In genomic region chr7:112422842-112423496, GRCh38 we compare ENCODE assay signal across 8 cellular contexts. TPM values are rescaled to one million over a fixed set of nuclear protein-coding genes. Genes with fewer than 3 reads are reported as not detected.
DNase-seq lines count a peak whose midpoint lies in the region; ATAC-seq and TF ChIP-seq lines count a peak whose summit lies in the region.

No MANE protein-coding gene starts in this region.

- peak overlapping the region; percentile 49 for H3K27ac Mint-ChIP-seq in T-helper 1 cell treated with Interleukin-12 subunit alpha and Interleukin-12 subunit beta and Interleukin-4 antibody, amounts not matched to agents 30 μg/mL and 1 μg/mL, for 36 hours
- H3K27ac Mint-ChIP-seq in nephron, result peak overlapping the region in 2 of 3 experiments; percentile 11 to 46

- H3K4me1 Mint-ChIP-seq in T-helper 1 cell treated with Interleukin-12 subunit alpha and Interleukin-12 subunit beta and Interleukin-4 antibody, amounts not matched to agents 30 μg/mL and 1 μg/mL, for 36 hours (ENCODE audit: low read depth), result peaks cover 20% of the 10 kb centered on the region
- H3K4me1 Mint-ChIP-seq in nephron, result peaks cover 16% of the 10 kb centered on the region

- no peaks in the 10 kb centered on the region for H3K9me3 Mint-ChIP-seq in T-helper 1 cell treated with Interleukin-12 subunit alpha and Interleukin-12 subunit beta and Interleukin-4 antibody, amounts not matched to agents 30 μg/mL and 1 μg/mL, for 36 hours
- H3K9me3 Mint-ChIP-seq in nephron, result peaks cover 3% of the 10 kb centered on the region

- POLR2A ChIA-PET in AG04449 (lab: Yijun Ruan, JAX), result interaction anchor here (1.1 kb wide), 1 partner anchor 28 kb away, joined by 4 read pairs; no protein-coding TSS in a partner anchor

- no peak for ATAC-seq in HG02763 (IDR thresholded peaks at IDR 0.05; ENCODE audit: unreplicated experiment)

- DNase-seq in AG04449 (ENCODE audit: low read depth, low spot score) (peak; percentile 58), GM04503 (ENCODE audit: low read depth) (peak; percentile 85), esophagus squamous epithelium (lab: John Stamatoyannopoulos, UW) (no peak), RKO (ENCODE audit: low spot score) (no peak)

- CTCF ChIA-PET in AG04449 (lab: Yijun Ruan, JAX), result interaction anchor here (1.5 to 1.6 kb wide), 2 partner anchors 10 to 671 kb away, joined by 4 to 5 read pairs; no protein-coding TSS in a partner anchor

- H3K36me3 ChIP-seq in esophagus squamous epithelium, result no peaks in the 10 kb centered on the region

- intact Hi-C loops in esophagus squamous epithelium (cut with DNase I), result no loop called here

- peaks cover 3% of the 10 kb centered on the region for H3K27me3 Mint-ChIP-seq in T-helper 1 cell treated with Interleukin-12 subunit alpha and Interleukin-12 subunit beta and Interleukin-4 antibody, amounts not matched to agents 30 μg/mL and 1 μg/mL, for 36 hours (ENCODE audit: low read depth)
- no peaks in the 10 kb centered on the region for H3K27me3 Mint-ChIP-seq in nephron (ENCODE audit: low read depth)

- TF ChIP-seq EP300 in Ishikawa (IDR thresholded peaks at IDR 0.05; ENCODE audit: borderline replicate concordance), result peak; percentile 86

- 36 to 55% methylated on average over 6 of the region's 6 CpGs for WGBS in esophagus squamous epithelium, 2 donors

- H3K4me1 ChIP-seq in esophagus squamous epithelium, result peaks cover 0 to 39% (median 12%) of the 10 kb centered on the region in 3 donors

- TF ChIP-seq CTCF in AG04449 (IDR thresholded peaks at IDR 0.05; ENCODE audit: insufficient read depth, low read length, missing control alignments), result no peak
- TF ChIP-seq CTCF in esophagus squamous epithelium (IDR thresholded peaks at IDR 0.05), result no peak
- no peak for TF ChIP-seq CTCF in nephron (IDR thresholded peaks at IDR 0.05; ENCODE audit: unreplicated experiment in 3 of 3)

- no peaks in the 10 kb centered on the region for H3K27me3 ChIP-seq in esophagus squamous epithelium

- no peaks in the 10 kb centered on the region for H3K9me3 ChIP-seq in esophagus squamous epithelium

- H3K4me3 ChIP-seq in AG04449 (ENCODE audit: low read depth, low read length) (no peak overlapping the region), esophagus squamous epithelium (no peak overlapping the region)

- peak; percentile 22; the same call in 1 of the 2 replicates for TF ChIP-seq RAD21 in Ishikawa (IDR thresholded peaks at IDR 0.05; ENCODE audit: low read depth)

- no peak for TF ChIP-seq POLR2A in esophagus squamous epithelium (IDR thresholded peaks at IDR 0.05)

- no peak overlapping the region for H3K4me3 Mint-ChIP-seq in T-helper 1 cell treated with Interleukin-12 subunit alpha and Interleukin-12 subunit beta and Interleukin-4 antibody, amounts not matched to agents 30 μg/mL and 1 μg/mL, for 36 hours
- H3K4me3 Mint-ChIP-seq in nephron, result no peak overlapping the region

- H3K36me3 Mint-ChIP-seq in T-helper 1 cell treated with Interleukin-12 subunit alpha and Interleukin-12 subunit beta and Interleukin-4 antibody, amounts not matched to agents 30 μg/mL and 1 μg/mL, for 36 hours (ENCODE audit: low read depth), result no peaks in the 10 kb centered on the region
- no peaks in the 10 kb centered on the region for H3K36me3 Mint-ChIP-seq in nephron (ENCODE audit: low read depth)

- peak overlapping the region in 3 of 4 donors; percentile 38 to 60 (median 43) for H3K27ac ChIP-seq in esophagus squamous epithelium

TF ChIP-seq in Ishikawa, 13 proteins besides CTCF, POLR2A, EP300 and RAD21:
- TF ChIP-seq, protein P1, sequence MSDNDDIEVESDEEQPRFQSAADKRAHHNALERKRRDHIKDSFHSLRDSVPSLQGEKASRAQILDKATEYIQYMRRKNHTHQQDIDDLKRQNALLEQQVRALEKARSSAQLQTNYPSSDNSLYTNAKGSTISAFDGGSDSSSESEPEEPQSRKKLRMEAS (IDR thresholded peaks at IDR 0.05), result no peak
- peak; percentile 78 for TF ChIP-seq NFIC (IDR thresholded peaks at IDR 0.05)
- TF ChIP-seq REST (IDR thresholded peaks at IDR 0.05; ENCODE audit: low read depth), result no peak
- TF ChIP-seq TAF1 (IDR thresholded peaks at IDR 0.05; ENCODE audit: low read depth), result no peak
- TF ChIP-seq CEBPB (IDR thresholded peaks at IDR 0.05), result peak; percentile 32; the same call in 1 of the 2 replicates
- TF ChIP-seq USF1 (IDR thresholded peaks at IDR 0.05), result 0 out of 2 replicates have a peak, but pooled peaks have one; percentile 28
- TF ChIP-seq FOXM1 (IDR thresholded peaks at IDR 0.05; ENCODE audit: borderline replicate concordance, low read depth), result peak; percentile 59; the same call in 1 of the 2 replicates
- TF ChIP-seq CREB1 (IDR thresholded peaks at IDR 0.05; ENCODE audit: low read depth), result no peak
- no peak for TF ChIP-seq ZBTB7A (IDR thresholded peaks at IDR 0.05; ENCODE audit: low read depth)
- TF ChIP-seq YY1 (IDR thresholded peaks at IDR 0.05; ENCODE audit: low read depth), result peak; percentile 63; the same call in 1 of the 2 replicates
- TF ChIP-seq TCF12 (IDR thresholded peaks at IDR 0.05; ENCODE audit: low read depth), result peak; percentile 90
- TF ChIP-seq EGR1 (IDR thresholded peaks at IDR 0.05), result no peak
- peak; percentile 88 for TF ChIP-seq TEAD4 (IDR thresholded peaks at IDR 0.05)
TF ChIP-seq in Ishikawa: peak in this region for 7.

RNA-seq across cellular contexts. Expression of gene IFRD1, which starts 27.3 kb away (rescaled TPM):
- total RNA-seq in esophagus squamous epithelium, result 10 to 100 TPM; 19.4 to 52.1 (median 31.1) TPM

RNA-seq across cellular contexts. Expression of gene LSMEM1, which starts 57.8 kb away (rescaled TPM):
- 1 to 10 TPM in 2 of 4 donors, under 1 TPM in 2; 0.40 to 2.7 (median 1.4) TPM for total RNA-seq in esophagus squamous epithelium

Comparison
In these comparisons a context has a peak if more than half of its experiments do, and no peak if none do; other contexts are left out.
1. DNase-seq: peak in AG04449 (single experiment) and GM04503 (single experiment); none in esophagus squamous epithelium (single experiment) and RKO (single experiment).